ENCODE assay signal across 1 cellular context in the genomic region with DNA sequence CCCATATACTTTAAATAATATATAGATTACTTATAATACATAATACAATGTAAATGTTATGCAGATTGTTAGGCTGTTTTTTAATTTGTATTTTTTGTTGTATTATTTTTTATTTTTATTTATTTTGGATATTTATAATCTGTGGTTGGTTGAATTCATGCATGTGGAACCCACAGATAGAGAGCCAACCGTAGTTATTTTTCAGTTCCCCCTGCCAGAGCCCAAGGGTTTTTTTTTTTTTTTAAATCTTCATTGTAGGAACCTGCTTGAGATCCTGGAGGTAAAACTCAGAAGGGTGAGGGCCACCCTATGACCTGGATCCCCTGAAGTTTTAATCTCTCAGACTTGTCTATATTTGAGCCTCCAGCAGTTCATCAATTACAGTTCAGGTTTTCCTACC.
A peak's percentile ranks its signal among the peaks of the same experiment; 100 is the strongest.
TF ChIP-seq lines count a peak whose summit lies in the region.

No MANE protein-coding gene starts in this region.

TF ChIP-seq in GM12878, 131 proteins besides CTCF, POLR2A, EP300 and RAD21 (continued from another document):
- TF ChIP-seq E4F1 (IDR thresholded peaks at IDR 0.05; ENCODE audit: borderline replicate concordance, partially characterized antibody) (no peak), ZSCAN29 (IDR thresholded peaks at IDR 0.05) (no peak), PAX5 (IDR thresholded peaks at IDR 0.05; ENCODE audit: borderline replicate concordance, low read depth, low read length) (peak; percentile 59; the same call in 1 of the 2 replicates), ZNF384 (IDR thresholded peaks at IDR 0.05; ENCODE audit: borderline replicate concordance, low read depth, low read length) (peak; percentile 47; the same call in 1 of the 2 replicates), MEF2A (IDR thresholded peaks at IDR 0.05; ENCODE audit: insufficient read depth, low read depth, low read length) (0 out of 2 replicates have a peak, but pooled peaks have one; percentile 19), BMI1 (IDR thresholded peaks at IDR 0.05; ENCODE audit: borderline replicate concordance) (no peak), DPF2 (IDR thresholded peaks at IDR 0.05) (no peak)
